ENCODE assay signal across 18 cellular contexts in the genomic region with DNA sequence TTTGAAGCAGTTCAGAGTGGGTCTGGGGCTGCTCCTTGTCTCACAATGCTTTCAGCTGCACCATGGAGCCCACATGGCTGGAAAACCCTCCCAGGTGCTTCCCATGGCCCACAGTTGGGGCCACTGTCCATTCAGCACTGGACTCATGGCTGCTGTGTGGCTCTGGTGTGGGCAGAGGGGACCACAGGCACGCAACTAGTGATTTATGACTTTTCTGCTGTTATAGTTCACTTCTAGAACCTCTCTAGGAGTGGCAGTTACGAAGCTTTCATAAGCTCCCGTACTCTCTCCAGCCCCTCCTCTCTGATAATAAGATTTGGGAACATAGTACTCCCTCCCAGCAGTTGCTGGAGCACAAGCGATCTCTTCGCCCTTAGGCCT. TPM values are rescaled to one million over a fixed set of nuclear protein-coding genes. Genes with fewer than 3 reads are reported as not detected.
DNase-seq lines count a peak whose midpoint lies in the region; ATAC-seq lines count a peak whose summit lies in the region.
"Had no signal": no experiment of that assay in that cellular context is flagged by ENCODE, and none has a peak within 500 bp of the region (broad histone marks: within the 10 kb centered on the region; RNA-seq: fewer than 3 reads in every experiment).

No MANE protein-coding gene starts in this region.

- H3K4me1 ChIP-seq in ectodermal cell (ENCODE audit: control insufficient read depth, insufficient read depth, low read length) (peaks cover 34% of the 10 kb centered on the region), neuronal stem cell (ENCODE audit: control insufficient read depth in 2 of 2, insufficient read depth in 1 of 2, low read depth in 1 of 2, low read length in 2 of 2) (peaks cover 0 to 7% of the 10 kb centered on the region in 2 donors)
- H3K4me1 ChIP-seq: colonic mucosa, spleen had no signal

- H3K4me1 Mint-ChIP-seq in activated T-cell treated with anti-CD3 and anti-CD28 coated beads, Interleukin-2, amount 50 U/mL, for 4 hours (ENCODE audit: low read depth), result no peaks in the 10 kb centered on the region
- no peaks in the 10 kb centered on the region for H3K4me1 Mint-ChIP-seq in activated CD4-positive, alpha-beta T cell treated with anti-CD3 and anti-CD28 coated beads, Interleukin-2, amount 10 ng/mL, durations not matched to agents 24 days and 14 days
- H3K4me1 Mint-ChIP-seq: activated T-helper 17 cell treated with anti-CD3 and anti-CD28 coated beads, Interleukin-2, amount 50 U/mL, for 72 hours had no signal

- DNase-seq in GM03348 (ENCODE audit: low spot score) (peak; percentile 10), NCI-H82 treated with DMSO at 0.1 percent for 48 hours (lab: John Stamatoyannopoulos, UW; ENCODE audit: unreplicated experiment) (peak; percentile 70), renal cortical epithelial cell (ENCODE audit: low read depth) (peak; percentile 27), neuronal stem cell (ENCODE audit: low spot score) (no peak), kidney tubule cell (ENCODE audit: low spot score) (no peak)
- no peak for DNase-seq in activated T-cell treated with anti-CD3 and anti-CD28 coated beads, Interleukin-2, amount 50 U/mL, for 4 hours
- DNase-seq in activated CD4-positive, alpha-beta T cell treated with anti-CD3 and anti-CD28 coated beads, Interleukin-2, amount 10 ng/mL, durations not matched to agents 24 days and 14 days, result no peak
- DNase-seq: activated CD8-positive, alpha-beta memory T cell treated with anti-CD3 and anti-CD28 coated beads for 24 hours; colonic mucosa; ovary; spleen; stimulated activated naive CD4-positive, alpha-beta T cell treated with Interleukin-2 at 50 U/mL for 16 hours; uterus had no signal

- peaks cover 2% of the 10 kb centered on the region for H3K27me3 Mint-ChIP-seq in activated T-cell treated with anti-CD3 and anti-CD28 coated beads, Interleukin-2, amount 50 U/mL, for 4 hours (ENCODE audit: low read depth)
- H3K27me3 Mint-ChIP-seq in activated CD4-positive, alpha-beta T cell treated with anti-CD3 and anti-CD28 coated beads, Interleukin-2, amount 10 ng/mL, durations not matched to agents 24 days and 14 days, result peaks cover 2% of the 10 kb centered on the region

- peak overlapping the region; percentile 19 for H3K27ac ChIP-seq in ectodermal cell (ENCODE audit: insufficient read depth, low read depth, low read length, poor library complexity, severe bottlenecking)
- H3K27ac ChIP-seq in neuronal stem cell (replicated peaks; ENCODE audit: low read length), result no peak overlapping the region
- H3K27ac ChIP-seq: colonic mucosa, ovary, spleen, uterus had no signal

- H3K14ac ChIP-seq in neuronal stem cell (ENCODE audit: low read length), result no peak overlapping the region

- no peak overlapping the region for H4K8ac ChIP-seq in neuronal stem cell (ENCODE audit: low read depth, low read length)

- H3K36me3 Mint-ChIP-seq in activated T-cell treated with anti-CD3 and anti-CD28 coated beads, Interleukin-2, amount 50 U/mL, for 4 hours (ENCODE audit: insufficient read depth), result no peaks in the 10 kb centered on the region
- H3K36me3 Mint-ChIP-seq in activated CD4-positive, alpha-beta T cell treated with anti-CD3 and anti-CD28 coated beads, Interleukin-2, amount 10 ng/mL, durations not matched to agents 24 days and 14 days (ENCODE audit: low read depth), result no peaks in the 10 kb centered on the region

- H2BK12ac ChIP-seq in neuronal stem cell (ENCODE audit: low read length), result no peak overlapping the region

- H3K9ac ChIP-seq in neuronal stem cell (ENCODE audit: low read depth, low read length, poor library complexity), result no peak overlapping the region

- no peak overlapping the region for H3K4me3 Mint-ChIP-seq in activated T-cell treated with anti-CD3 and anti-CD28 coated beads, Interleukin-2, amount 50 U/mL, for 4 hours
- H3K4me3 Mint-ChIP-seq in activated CD4-positive, alpha-beta T cell treated with anti-CD3 and anti-CD28 coated beads, Interleukin-2, amount 10 ng/mL, durations not matched to agents 24 days and 14 days, result no peak overlapping the region
- H3K4me3 Mint-ChIP-seq: activated T-helper 17 cell treated with anti-CD3 and anti-CD28 coated beads, Interleukin-2, amount 50 U/mL, for 72 hours had no signal

- no peak overlapping the region for H3K18ac ChIP-seq in neuronal stem cell (ENCODE audit: low read length)

- no peak overlapping the region for H4K91ac ChIP-seq in neuronal stem cell (ENCODE audit: low read depth, low read length, poor library complexity)

- intact Hi-C loops in activated CD4-positive, alpha-beta T cell treated with anti-CD3 and anti-CD28 coated beads, Interleukin-2, amount 10 ng/mL, durations not matched to agents 24 days and 14 days (cut with micrococcal nuclease), result no loop called here

- peaks cover 2% of the 10 kb centered on the region for H3K27me3 ChIP-seq in ectodermal cell (ENCODE audit: control insufficient read depth, insufficient read depth, low read length, poor library complexity, severe bottlenecking)
- H3K27me3 ChIP-seq in neuronal stem cell (ENCODE audit: control insufficient read depth in 3 of 3, insufficient read depth in 3 of 3, low read depth in 1 of 3, low read length in 3 of 3), result peaks cover 0 to 2% (median 0%) of the 10 kb centered on the region in 3 experiments
- H3K27me3 ChIP-seq: colonic mucosa, ovary, spleen, uterus had no signal

- 83 to 86% methylated on average over 5 of the region's 5 CpGs for WGBS in ectodermal cell, 2 experiments
- WGBS in neuronal stem cell (ENCODE audit: extremely low coverage in 2 of 2, insufficient read length in 2 of 2, insufficient replicate concordance in 1 of 2), 2 donors, result no CpG with 5 or more reads among the region's 5 CpGs

- no peaks in the 10 kb centered on the region for H3K79me1 ChIP-seq in neuronal stem cell (ENCODE audit: low read depth, low read length)

- no peak overlapping the region for H2BK5ac ChIP-seq in neuronal stem cell (ENCODE audit: low read length)

- no peaks in the 10 kb centered on the region for H3K36me3 ChIP-seq in ectodermal cell (ENCODE audit: control insufficient read depth, insufficient read depth, low read length)
- no peaks in the 10 kb centered on the region for H3K36me3 ChIP-seq in neuronal stem cell (replicated peaks in 1 of 2; ENCODE audit: control insufficient read depth in 2 of 2, insufficient read depth in 2 of 2, low read length in 2 of 2)
- H3K36me3 ChIP-seq: colonic mucosa, ovary, spleen, uterus had no signal

- H2AFZ ChIP-seq in neuronal stem cell (ENCODE audit: low read length), result no peak overlapping the region

- H3K4me3 ChIP-seq in ectodermal cell (ENCODE audit: insufficient read depth, low read depth, low read length), result no peak overlapping the region
- no peak overlapping the region for H3K4me3 ChIP-seq in neuronal stem cell (ENCODE audit: low read length in 2 of 2)
- H3K4me3 ChIP-seq: colonic mucosa, ovary, spleen, uterus had no signal

- no peak overlapping the region for H3K4me2 ChIP-seq in neuronal stem cell (ENCODE audit: insufficient read depth, low read length, poor library complexity, severe bottlenecking)

- H3K9me3 ChIP-seq in ectodermal cell (ENCODE audit: control insufficient read depth, low read length), result no peaks in the 10 kb centered on the region
- H3K9me3 ChIP-seq in neuronal stem cell (replicated peaks in 1 of 2; ENCODE audit: control insufficient read depth in 2 of 2, insufficient read depth in 1 of 2, low read depth in 1 of 2, low read length in 2 of 2), result no peaks in the 10 kb centered on the region
- H3K9me3 ChIP-seq: colonic mucosa, ovary, spleen, uterus had no signal

- no peak overlapping the region for H2AK5ac ChIP-seq in neuronal stem cell (ENCODE audit: low read depth, low read length)

- H3K4ac ChIP-seq in neuronal stem cell (ENCODE audit: low read length), result no peak overlapping the region

- no peak for ATAC-seq in activated T-cell treated with anti-CD3 and anti-CD28 coated beads, Interleukin-2, amount 50 U/mL, for 4 hours
- ATAC-seq: activated T-helper 17 cell treated with anti-CD3 and anti-CD28 coated beads, Interleukin-2, amount 50 U/mL, for 72 hours had no signal

- H3K23ac ChIP-seq in neuronal stem cell (ENCODE audit: low read depth, low read length, poor library complexity), result no peak overlapping the region

- no peak overlapping the region for H2BK120ac ChIP-seq in neuronal stem cell (ENCODE audit: low read depth, low read length)

- H2BK15ac ChIP-seq in neuronal stem cell (ENCODE audit: low read length), result no peak overlapping the region

- H3K27ac Mint-ChIP-seq in activated CD4-positive, alpha-beta T cell treated with anti-CD3 and anti-CD28 coated beads, Interleukin-2, amount 10 ng/mL, durations not matched to agents 24 days and 14 days, result no peak overlapping the region
- H3K27ac Mint-ChIP-seq: activated T-helper 17 cell treated with anti-CD3 and anti-CD28 coated beads, Interleukin-2, amount 50 U/mL, for 72 hours had no signal

- H3K9me3 Mint-ChIP-seq in activated T-cell treated with anti-CD3 and anti-CD28 coated beads, Interleukin-2, amount 50 U/mL, for 4 hours, result no peaks in the 10 kb centered on the region
- H3K9me3 Mint-ChIP-seq in activated CD4-positive, alpha-beta T cell treated with anti-CD3 and anti-CD28 coated beads, Interleukin-2, amount 10 ng/mL, durations not matched to agents 24 days and 14 days, result no peaks in the 10 kb centered on the region
- H3K9me3 Mint-ChIP-seq: activated T-helper 17 cell treated with anti-CD3 and anti-CD28 coated beads, Interleukin-2, amount 50 U/mL, for 72 hours had no signal

RNA-seq across cellular contexts. Expression of a gene that starts 29.0 kb away (rescaled TPM):
- 2.8 TPM for polyA plus RNA-seq in ectodermal cell (2013, experiment 1 of 4)
- polyA plus RNA-seq in ectodermal cell (2013, experiment 2 of 4), result 2.1 TPM
- polyA plus RNA-seq in ectodermal cell (2013, experiment 3 of 4), result 4.0 TPM
- polyA plus RNA-seq in ectodermal cell (2013, experiment 4 of 4), result 4.1 TPM
- total RNA-seq in renal cortical epithelial cell, result not detected in 2 replicates
- total RNA-seq in activated T-cell treated with anti-CD3 and anti-CD28 coated beads, Interleukin-2, amount 50 U/mL, for 4 hours, result not detected
- total RNA-seq in activated CD4-positive, alpha-beta T cell treated with anti-CD3 and anti-CD28 coated beads, Interleukin-2, amount 10 ng/mL, durations not matched to agents 24 days and 14 days, result not detected in 2 replicates
- not detected for polyA plus RNA-seq in neuronal stem cell (2013, experiment 1 of 2)
- polyA plus RNA-seq in neuronal stem cell (2013, experiment 2 of 2), result not detected
- total RNA-seq: activated T-helper 17 cell treated with anti-CD3 and anti-CD28 coated beads, Interleukin-2, amount 50 U/mL, for 72 hours; colonic mucosa; glomerular endothelial cell; mononuclear cell; ovary; spleen; uterus had no signal
- polyA plus RNA-seq: BJ, ovary, spleen had no signal

Comparison
In these comparisons a context has a peak if more than half of its experiments do, and no peak if none do; other contexts are left out.
1. DNase-seq: peak in GM03348 (single experiment), NCI-H82 treated with DMSO at 0.1 percent for 48 hours (single experiment) and renal cortical epithelial cell (single experiment); none in activated T-cell treated with anti-CD3 and anti-CD28 coated beads, Interleukin-2, amount 50 U/mL, for 4 hours (single experiment), activated CD4-positive, alpha-beta T cell treated with anti-CD3 and anti-CD28 coated beads, Interleukin-2, amount 10 ng/mL, durations not matched to agents 24 days and 14 days (single experiment), neuronal stem cell (single experiment) and kidney tubule cell (single experiment).